2 cellular contexts compared by ENCODE assay signal in genomic region chr14:60220084-60220483, GRCh38.
TF ChIP-seq lines count a peak whose summit lies in the region.

No MANE protein-coding gene starts in this region.

TF ChIP-seq in GM12878, 131 proteins besides CTCF, POLR2A, EP300 and RAD21 (continued from another document and continues in another):
- TF ChIP-seq, protein P1, sequence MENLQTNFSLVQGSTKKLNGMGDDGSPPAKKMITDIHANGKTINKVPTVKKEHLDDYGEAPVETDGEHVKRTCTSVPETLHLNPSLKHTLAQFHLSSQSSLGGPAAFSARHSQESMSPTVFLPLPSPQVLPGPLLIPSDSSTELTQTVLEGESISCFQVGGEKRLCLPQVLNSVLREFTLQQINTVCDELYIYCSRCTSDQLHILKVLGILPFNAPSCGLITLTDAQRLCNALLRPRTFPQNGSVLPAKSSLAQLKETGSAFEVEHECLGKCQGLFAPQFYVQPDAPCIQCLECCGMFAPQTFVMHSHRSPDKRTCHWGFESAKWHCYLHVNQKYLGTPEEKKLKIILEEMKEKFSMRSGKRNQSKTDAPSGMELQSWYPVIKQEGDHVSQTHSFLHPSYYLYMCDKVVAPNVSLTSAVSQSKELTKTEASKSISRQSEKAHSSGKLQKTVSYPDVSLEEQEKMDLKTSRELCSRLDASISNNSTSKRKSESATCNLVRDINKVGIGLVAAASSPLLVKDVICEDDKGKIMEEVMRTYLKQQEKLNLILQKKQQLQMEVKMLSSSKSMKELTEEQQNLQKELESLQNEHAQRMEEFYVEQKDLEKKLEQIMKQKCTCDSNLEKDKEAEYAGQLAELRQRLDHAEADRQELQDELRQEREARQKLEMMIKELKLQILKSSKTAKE (IDR thresholded peaks at IDR 0.05; ENCODE audit: low read depth, poor library complexity, severe bottlenecking): peak; percentile 43
- TF ChIP-seq, protein P2, sequence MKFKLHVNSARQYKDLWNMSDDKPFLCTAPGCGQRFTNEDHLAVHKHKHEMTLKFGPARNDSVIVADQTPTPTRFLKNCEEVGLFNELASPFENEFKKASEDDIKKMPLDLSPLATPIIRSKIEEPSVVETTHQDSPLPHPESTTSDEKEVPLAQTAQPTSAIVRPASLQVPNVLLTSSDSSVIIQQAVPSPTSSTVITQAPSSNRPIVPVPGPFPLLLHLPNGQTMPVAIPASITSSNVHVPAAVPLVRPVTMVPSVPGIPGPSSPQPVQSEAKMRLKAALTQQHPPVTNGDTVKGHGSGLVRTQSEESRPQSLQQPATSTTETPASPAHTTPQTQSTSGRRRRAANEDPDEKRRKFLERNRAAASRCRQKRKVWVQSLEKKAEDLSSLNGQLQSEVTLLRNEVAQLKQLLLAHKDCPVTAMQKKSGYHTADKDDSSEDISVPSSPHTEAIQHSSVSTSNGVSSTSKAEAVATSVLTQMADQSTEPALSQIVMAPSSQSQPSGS (IDR thresholded peaks at IDR 0.05; ENCODE audit: low read length): peak; percentile 72
- TF ChIP-seq, protein P3, sequence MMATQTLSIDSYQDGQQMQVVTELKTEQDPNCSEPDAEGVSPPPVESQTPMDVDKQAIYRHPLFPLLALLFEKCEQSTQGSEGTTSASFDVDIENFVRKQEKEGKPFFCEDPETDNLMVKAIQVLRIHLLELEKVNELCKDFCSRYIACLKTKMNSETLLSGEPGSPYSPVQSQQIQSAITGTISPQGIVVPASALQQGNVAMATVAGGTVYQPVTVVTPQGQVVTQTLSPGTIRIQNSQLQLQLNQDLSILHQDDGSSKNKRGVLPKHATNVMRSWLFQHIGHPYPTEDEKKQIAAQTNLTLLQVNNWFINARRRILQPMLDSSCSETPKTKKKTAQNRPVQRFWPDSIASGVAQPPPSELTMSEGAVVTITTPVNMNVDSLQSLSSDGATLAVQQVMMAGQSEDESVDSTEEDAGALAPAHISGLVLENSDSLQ (IDR thresholded peaks at IDR 0.05): peak; percentile 66
- peak; percentile 90 for TF ChIP-seq ATF7 (IDR thresholded peaks at IDR 0.05; ENCODE audit: low read depth)
- peak; percentile 77 to 81; a peak in 3 of 4 replicates for TF ChIP-seq IKZF2 (IDR thresholded peaks at IDR 0.05)
- TF ChIP-seq ASH2L (IDR thresholded peaks at IDR 0.05; ENCODE audit: borderline replicate concordance, low read depth): no peak
- TF ChIP-seq SMAD5 (IDR thresholded peaks at IDR 0.05; ENCODE audit: low read depth): no peak
- TF ChIP-seq, protein P4, sequence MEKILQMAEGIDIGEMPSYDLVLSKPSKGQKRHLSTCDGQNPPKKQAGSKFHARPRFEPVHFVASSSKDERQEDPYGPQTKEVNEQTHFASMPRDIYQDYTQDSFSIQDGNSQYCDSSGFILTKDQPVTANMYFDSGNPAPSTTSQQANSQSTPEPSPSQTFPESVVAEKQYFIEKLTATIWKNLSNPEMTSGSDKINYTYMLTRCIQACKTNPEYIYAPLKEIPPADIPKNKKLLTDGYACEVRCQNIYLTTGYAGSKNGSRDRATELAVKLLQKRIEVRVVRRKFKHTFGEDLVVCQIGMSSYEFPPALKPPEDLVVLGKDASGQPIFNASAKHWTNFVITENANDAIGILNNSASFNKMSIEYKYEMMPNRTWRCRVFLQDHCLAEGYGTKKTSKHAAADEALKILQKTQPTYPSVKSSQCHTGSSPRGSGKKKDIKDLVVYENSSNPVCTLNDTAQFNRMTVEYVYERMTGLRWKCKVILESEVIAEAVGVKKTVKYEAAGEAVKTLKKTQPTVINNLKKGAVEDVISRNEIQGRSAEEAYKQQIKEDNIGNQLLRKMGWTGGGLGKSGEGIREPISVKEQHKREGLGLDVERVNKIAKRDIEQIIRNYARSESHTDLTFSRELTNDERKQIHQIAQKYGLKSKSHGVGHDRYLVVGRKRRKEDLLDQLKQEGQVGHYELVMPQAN (conservative IDR thresholded peaks at IDR 0.05): no peak
- peak; percentile 47; the same call in 1 of the 2 replicates for TF ChIP-seq DPF2 (IDR thresholded peaks at IDR 0.05)
- 0 out of 2 replicates have a peak, but pooled peaks have one; percentile 19 for TF ChIP-seq YBX1 (IDR thresholded peaks at IDR 0.05)
- TF ChIP-seq GATAD2B (conservative IDR thresholded peaks at IDR 0.05; ENCODE audit: low read depth): peak; percentile 79
- TF ChIP-seq ZNF687 (IDR thresholded peaks at IDR 0.05): peak; percentile 49
- peak; percentile 65 for TF ChIP-seq RUNX3 (IDR thresholded peaks at IDR 0.05; ENCODE audit: low read length)
- 0 out of 2 replicates have a peak, but pooled peaks have one; percentile 21 for TF ChIP-seq JUNB (IDR thresholded peaks at IDR 0.05)

TF ChIP-seq in WTC11, 78 proteins besides CTCF, POLR2A, EP300 and RAD21:
- TF ChIP-seq, protein P5, sequence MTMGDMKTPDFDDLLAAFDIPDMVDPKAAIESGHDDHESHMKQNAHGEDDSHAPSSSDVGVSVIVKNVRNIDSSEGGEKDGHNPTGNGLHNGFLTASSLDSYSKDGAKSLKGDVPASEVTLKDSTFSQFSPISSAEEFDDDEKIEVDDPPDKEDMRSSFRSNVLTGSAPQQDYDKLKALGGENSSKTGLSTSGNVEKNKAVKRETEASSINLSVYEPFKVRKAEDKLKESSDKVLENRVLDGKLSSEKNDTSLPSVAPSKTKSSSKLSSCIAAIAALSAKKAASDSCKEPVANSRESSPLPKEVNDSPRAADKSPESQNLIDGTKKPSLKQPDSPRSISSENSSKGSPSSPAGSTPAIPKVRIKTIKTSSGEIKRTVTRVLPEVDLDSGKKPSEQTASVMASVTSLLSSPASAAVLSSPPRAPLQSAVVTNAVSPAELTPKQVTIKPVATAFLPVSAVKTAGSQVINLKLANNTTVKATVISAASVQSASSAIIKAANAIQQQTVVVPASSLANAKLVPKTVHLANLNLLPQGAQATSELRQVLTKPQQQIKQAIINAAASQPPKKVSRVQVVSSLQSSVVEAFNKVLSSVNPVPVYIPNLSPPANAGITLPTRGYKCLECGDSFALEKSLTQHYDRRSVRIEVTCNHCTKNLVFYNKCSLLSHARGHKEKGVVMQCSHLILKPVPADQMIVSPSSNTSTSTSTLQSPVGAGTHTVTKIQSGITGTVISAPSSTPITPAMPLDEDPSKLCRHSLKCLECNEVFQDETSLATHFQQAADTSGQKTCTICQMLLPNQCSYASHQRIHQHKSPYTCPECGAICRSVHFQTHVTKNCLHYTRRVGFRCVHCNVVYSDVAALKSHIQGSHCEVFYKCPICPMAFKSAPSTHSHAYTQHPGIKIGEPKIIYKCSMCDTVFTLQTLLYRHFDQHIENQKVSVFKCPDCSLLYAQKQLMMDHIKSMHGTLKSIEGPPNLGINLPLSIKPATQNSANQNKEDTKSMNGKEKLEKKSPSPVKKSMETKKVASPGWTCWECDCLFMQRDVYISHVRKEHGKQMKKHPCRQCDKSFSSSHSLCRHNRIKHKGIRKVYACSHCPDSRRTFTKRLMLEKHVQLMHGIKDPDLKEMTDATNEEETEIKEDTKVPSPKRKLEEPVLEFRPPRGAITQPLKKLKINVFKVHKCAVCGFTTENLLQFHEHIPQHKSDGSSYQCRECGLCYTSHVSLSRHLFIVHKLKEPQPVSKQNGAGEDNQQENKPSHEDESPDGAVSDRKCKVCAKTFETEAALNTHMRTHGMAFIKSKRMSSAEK (CRISPR knock-in tag; IDR thresholded peaks at IDR 0.05; ENCODE audit: borderline replicate concordance): no peak
TF ChIP-seq in WTC11: peak in this region for 0.
